In the genomic region with DNA sequence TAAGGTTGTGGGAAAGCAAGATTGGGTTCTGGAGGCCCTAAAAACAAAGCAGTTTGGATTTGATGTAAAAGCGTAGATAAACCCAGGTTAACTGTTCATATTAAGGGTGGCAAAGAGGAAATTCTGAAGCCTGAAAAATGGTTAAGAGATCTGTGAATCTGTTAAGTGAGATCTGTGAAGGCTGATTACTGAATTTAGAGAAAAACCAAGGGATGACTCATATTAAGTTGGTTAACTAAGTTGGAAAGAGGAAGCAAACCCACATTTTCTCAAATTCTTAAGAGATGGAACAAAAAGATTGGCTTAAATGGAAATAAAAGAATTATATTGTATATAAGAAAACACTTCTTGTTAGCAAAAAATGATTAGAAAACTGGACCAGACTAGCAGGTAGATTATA, we compare ENCODE assay signal across 11 cellular contexts. TPM values are rescaled to one million over a fixed set of nuclear protein-coding genes. Genes with fewer than 3 reads are reported as not detected.
DNase-seq lines count a peak whose midpoint lies in the region; ATAC-seq and TF ChIP-seq lines count a peak whose summit lies in the region.
"Had no signal": no experiment of that assay in that cellular context is flagged by ENCODE, and none has a peak within 500 bp of the region (broad histone marks: within the 10 kb centered on the region; RNA-seq: fewer than 3 reads in every experiment).

No MANE protein-coding gene starts in this region.

- TF ChIP-seq CTCF in fibroblast of villous mesenchyme (IDR thresholded peaks at IDR 0.05; ENCODE audit: insufficient read depth, low read depth, low read length): no peak
- TF ChIP-seq CTCF in esophagus muscularis mucosa (IDR thresholded peaks at IDR 0.05): no peak

- no peaks in the 10 kb centered on the region for H3K27me3 ChIP-seq in esophagus muscularis mucosa

- WGBS in esophagus muscularis mucosa: 0% methylated on average over 1 of the region's 1 CpG

- peak; percentile 53 for ATAC-seq in HG02610 (IDR thresholded peaks at IDR 0.05; ENCODE audit: unreplicated experiment)
- ATAC-seq in left cardiac atrium: no peak
- ATAC-seq in HG03439 (IDR thresholded peaks at IDR 0.05; ENCODE audit: unreplicated experiment): no peak
- ATAC-seq: CD8-positive, alpha-beta T cell had no signal

- H3K4me3 ChIP-seq in fibroblast of villous mesenchyme (ENCODE audit: low read depth, low read length) (no peak overlapping the region), esophagus muscularis mucosa (no peak overlapping the region)

- no peak overlapping the region for H3K27ac ChIP-seq in esophagus muscularis mucosa (replicated peaks in 1 of 4)
- H3K27ac ChIP-seq: epithelial cell of prostate had no signal

- TF ChIP-seq EP300 in esophagus muscularis mucosa (IDR thresholded peaks at IDR 0.05): no peak

- TF ChIP-seq POLR2A in esophagus muscularis mucosa (IDR thresholded peaks at IDR 0.05; ENCODE audit: low read depth): no peak

- H3K9me3 ChIP-seq in esophagus muscularis mucosa: no peaks in the 10 kb centered on the region

- intact Hi-C loops in left cardiac atrium (cut with DNase I) (no loop called here), esophagus muscularis mucosa (cut with DNase I) (no loop called here)

- DNase-seq in AML-193 (lab: John Stamatoyannopoulos, UW) (peak; percentile 59 to 67), SKM-1 (lab: John Stamatoyannopoulos, UW; ENCODE audit: unreplicated experiment) (peak; percentile 26), fibroblast of villous mesenchyme (ENCODE audit: low read depth) (peak; percentile 35), left cardiac atrium (no peak), esophagus muscularis mucosa (ENCODE audit: extremely low spot score) (no peak), SHP77 (lab: John Stamatoyannopoulos, UW) (no peak)
- DNase-seq: CD8-positive, alpha-beta T cell; islet precursor cell had no signal

- H3K4me1 ChIP-seq in esophagus muscularis mucosa: peaks cover 0 to 7% (median 0%) of the 10 kb centered on the region in 4 donors

- H3K36me3 ChIP-seq in esophagus muscularis mucosa: no peaks in the 10 kb centered on the region

RNA-seq across cellular contexts. Expression of a gene that starts 22.8 kb away (rescaled TPM):
- 1.3 and 15.1 TPM in 2 replicates for total RNA-seq in fibroblast of villous mesenchyme
- total RNA-seq in left cardiac atrium: 10 to 100 TPM; 34.0 to 39.0 TPM
- total RNA-seq in esophagus muscularis mucosa: 1 to 10 TPM; 3.7 to 7.5 (median 5.4) TPM

Comparison
In these comparisons a context has a peak if more than half of its experiments do, and no peak if none do; other contexts are left out.
1. DNase-seq: peak in AML-193 (2 of 2), SKM-1 (single experiment) and fibroblast of villous mesenchyme (single experiment); none in left cardiac atrium (single experiment), esophagus muscularis mucosa (single experiment) and SHP77 (0 of 2).